Comparison of ENCODE assay signal across 1 cellular context in the genomic region with DNA sequence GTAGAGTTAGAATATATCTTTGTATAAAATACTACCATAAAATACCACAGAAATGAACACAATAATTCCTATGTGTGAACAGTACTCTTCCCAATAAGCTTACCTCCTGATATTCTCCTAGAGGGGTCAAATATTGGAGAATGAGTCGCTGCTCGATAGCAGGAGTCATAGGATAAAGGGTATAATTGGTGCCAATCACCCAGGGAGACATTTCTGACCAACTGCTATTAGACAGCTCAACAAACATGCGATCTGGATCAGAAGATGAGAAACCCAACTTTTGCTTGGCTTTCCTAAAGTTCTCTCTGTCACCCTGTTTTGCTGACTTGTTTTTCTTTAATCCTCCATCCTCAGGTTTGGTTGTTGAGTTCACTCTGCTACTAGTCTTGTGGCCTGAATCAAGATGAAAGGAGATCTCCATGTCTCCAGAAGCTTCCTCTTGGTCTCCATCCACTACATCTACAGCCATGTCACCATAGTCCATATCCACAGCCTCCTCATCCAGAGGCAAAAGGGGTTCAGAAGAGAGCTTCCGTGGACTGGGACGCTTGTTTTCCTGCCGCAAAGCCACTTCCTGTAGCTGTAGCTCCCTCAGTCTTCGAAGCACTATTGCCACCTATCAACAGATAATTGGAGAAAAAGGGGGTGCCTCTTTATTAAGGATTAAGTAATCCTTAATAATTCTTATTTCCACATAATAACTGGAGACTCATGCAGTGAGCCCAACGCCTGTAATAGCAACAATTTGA.
TF ChIP-seq lines count a peak whose summit lies in the region.

No MANE protein-coding gene starts in this region.

TF ChIP-seq in K562, 482 proteins besides CTCF, POLR2A, EP300 and RAD21:
- TF ChIP-seq, protein P1, sequence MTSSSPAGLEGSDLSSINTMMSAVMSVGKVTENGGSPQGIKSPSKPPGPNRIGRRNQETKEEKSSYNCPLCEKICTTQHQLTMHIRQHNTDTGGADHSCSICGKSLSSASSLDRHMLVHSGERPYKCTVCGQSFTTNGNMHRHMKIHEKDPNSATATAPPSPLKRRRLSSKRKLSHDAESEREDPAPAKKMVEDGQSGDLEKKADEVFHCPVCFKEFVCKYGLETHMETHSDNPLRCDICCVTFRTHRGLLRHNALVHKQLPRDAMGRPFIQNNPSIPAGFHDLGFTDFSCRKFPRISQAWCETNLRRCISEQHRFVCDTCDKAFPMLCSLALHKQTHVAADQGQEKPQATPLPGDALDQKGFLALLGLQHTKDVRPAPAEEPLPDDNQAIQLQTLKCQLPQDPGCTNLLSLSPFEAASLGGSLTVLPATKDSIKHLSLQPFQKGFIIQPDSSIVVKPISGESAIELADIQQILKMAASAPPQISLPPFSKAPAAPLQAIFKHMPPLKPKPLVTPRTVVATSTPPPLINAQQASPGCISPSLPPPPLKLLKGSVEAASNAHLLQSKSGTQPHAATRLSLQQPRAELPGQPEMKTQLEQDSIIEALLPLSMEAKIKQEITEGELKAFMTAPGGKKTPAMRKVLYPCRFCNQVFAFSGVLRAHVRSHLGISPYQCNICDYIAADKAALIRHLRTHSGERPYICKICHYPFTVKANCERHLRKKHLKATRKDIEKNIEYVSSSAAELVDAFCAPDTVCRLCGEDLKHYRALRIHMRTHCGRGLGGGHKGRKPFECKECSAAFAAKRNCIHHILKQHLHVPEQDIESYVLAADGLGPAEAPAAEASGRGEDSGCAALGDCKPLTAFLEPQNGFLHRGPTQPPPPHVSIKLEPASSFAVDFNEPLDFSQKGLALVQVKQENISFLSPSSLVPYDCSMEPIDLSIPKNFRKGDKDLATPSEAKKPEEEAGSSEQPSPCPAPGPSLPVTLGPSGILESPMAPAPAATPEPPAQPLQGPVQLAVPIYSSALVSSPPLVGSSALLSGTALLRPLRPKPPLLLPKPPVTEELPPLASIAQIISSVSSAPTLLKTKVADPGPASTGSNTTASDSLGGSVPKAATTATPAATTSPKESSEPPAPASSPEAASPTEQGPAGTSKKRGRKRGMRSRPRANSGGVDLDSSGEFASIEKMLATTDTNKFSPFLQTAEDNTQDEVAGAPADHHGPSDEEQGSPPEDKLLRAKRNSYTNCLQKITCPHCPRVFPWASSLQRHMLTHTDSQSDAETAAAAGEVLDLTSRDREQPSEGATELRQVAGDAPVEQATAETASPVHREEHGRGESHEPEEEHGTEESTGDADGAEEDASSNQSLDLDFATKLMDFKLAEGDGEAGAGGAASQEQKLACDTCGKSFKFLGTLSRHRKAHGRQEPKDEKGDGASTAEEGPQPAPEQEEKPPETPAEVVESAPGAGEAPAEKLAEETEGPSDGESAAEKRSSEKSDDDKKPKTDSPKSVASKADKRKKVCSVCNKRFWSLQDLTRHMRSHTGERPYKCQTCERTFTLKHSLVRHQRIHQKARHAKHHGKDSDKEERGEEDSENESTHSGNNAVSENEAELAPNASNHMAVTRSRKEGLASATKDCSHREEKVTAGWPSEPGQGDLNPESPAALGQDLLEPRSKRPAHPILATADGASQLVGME (CRISPR knock-in tag; IDR thresholded peaks at IDR 0.05) = no peak
- TF ChIP-seq NONO (IDR thresholded peaks at IDR 0.05; ENCODE audit: low read depth in 2 of 2, low read length in 1 of 2) (no peak), DNMT1 (IDR thresholded peaks at IDR 0.05) (no peak), ZBED1 (IDR thresholded peaks at IDR 0.05) (no peak), ZNF696 (CRISPR knock-in tag; conservative IDR thresholded peaks at IDR 0.05) (no peak), CBFA2T3 (IDR thresholded peaks at IDR 0.05) (no peak), KAT2B (IDR thresholded peaks at IDR 0.05; ENCODE audit: low read depth, low read length) (no peak), POLR3A (IDR thresholded peaks at IDR 0.05; ENCODE audit: borderline replicate concordance, extremely low read depth, insufficient read depth, insufficient read length) (no peak), ATF7 (IDR thresholded peaks at IDR 0.05) (no peak)
- TF ChIP-seq, protein P2, sequence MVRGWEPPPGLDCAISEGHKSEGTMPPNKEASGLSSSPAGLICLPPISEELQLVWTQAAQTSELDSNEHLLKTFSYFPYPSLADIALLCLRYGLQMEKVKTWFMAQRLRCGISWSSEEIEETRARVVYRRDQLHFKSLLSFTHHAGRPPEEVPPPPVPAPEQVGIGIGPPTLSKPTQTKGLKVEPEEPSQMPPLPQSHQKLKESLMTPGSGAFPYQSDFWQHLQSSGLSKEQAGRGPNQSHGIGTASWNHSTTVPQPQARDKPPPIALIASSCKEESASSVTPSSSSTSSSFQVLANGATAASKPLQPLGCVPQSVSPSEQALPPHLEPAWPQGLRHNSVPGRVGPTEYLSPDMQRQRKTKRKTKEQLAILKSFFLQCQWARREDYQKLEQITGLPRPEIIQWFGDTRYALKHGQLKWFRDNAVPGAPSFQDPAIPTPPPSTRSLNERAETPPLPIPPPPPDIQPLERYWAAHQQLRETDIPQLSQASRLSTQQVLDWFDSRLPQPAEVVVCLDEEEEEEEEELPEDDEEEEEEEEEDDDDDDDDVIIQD (CRISPR knock-in tag; IDR thresholded peaks at IDR 0.05) = no peak
- TF ChIP-seq, protein P3, sequence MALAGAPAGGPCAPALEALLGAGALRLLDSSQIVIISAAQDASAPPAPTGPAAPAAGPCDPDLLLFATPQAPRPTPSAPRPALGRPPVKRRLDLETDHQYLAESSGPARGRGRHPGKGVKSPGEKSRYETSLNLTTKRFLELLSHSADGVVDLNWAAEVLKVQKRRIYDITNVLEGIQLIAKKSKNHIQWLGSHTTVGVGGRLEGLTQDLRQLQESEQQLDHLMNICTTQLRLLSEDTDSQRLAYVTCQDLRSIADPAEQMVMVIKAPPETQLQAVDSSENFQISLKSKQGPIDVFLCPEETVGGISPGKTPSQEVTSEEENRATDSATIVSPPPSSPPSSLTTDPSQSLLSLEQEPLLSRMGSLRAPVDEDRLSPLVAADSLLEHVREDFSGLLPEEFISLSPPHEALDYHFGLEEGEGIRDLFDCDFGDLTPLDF (CRISPR knock-in tag; IDR thresholded peaks at IDR 0.05) = no peak
- TF ChIP-seq, protein P4, sequence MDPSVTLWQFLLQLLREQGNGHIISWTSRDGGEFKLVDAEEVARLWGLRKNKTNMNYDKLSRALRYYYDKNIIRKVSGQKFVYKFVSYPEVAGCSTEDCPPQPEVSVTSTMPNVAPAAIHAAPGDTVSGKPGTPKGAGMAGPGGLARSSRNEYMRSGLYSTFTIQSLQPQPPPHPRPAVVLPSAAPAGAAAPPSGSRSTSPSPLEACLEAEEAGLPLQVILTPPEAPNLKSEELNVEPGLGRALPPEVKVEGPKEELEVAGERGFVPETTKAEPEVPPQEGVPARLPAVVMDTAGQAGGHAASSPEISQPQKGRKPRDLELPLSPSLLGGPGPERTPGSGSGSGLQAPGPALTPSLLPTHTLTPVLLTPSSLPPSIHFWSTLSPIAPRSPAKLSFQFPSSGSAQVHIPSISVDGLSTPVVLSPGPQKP (CRISPR knock-in tag; IDR thresholded peaks at IDR 0.05) = no peak
- TF ChIP-seq, protein P5, sequence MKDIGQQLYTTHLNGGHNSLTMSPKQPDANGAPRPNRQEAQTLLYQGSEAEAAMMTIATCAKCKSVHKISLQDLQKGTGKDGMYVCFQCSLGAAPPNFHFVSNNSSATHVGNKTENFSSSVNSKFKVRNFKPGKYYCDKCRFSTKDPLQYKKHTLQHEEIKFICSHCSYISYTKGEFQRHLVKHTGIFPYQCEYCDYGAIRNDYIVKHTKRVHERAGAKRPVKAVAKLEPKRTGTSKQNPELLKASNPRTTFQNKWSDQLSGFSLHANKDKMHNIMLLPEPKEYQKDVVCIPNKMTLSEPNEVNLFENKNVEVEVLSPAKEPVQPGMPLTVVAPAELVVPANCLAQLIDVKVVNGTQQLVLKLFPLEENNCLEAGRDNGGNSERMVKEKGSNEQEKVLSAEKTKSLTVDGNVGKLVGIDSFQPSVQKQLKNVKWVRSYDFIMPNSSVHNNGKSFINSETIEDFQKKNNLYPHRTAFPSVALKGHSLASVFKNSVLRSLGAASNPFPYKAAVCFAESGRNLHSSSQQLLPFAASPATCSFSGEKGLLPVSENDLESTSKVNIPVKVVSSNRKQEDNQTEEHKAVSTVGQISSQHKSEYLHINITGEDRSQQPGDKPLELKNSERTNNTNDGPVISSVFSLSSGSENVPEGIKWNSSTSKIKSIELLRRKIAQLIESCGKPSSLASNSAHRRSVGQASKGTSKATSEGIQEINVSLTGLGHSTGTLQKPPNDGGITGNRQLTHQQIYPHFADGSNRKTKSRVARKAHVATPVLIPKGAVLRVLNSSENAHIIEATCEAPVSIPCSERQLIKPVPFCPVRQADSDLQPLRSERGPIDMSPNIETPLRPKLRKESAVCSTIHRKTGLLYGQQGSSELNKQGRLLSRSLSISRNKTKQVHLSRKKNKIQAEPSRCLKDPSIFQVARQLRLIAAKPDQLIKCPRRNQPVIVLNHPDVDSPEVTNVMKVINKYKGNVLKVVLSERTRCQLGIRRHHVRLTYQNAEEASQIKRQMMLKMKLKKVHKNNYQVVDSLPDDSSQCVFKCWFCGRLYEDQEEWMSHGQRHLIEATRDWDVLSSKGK (CRISPR knock-in tag; IDR thresholded peaks at IDR 0.05) = no peak
